ENCODE assay signal across 8 cellular contexts in the genomic region with DNA sequence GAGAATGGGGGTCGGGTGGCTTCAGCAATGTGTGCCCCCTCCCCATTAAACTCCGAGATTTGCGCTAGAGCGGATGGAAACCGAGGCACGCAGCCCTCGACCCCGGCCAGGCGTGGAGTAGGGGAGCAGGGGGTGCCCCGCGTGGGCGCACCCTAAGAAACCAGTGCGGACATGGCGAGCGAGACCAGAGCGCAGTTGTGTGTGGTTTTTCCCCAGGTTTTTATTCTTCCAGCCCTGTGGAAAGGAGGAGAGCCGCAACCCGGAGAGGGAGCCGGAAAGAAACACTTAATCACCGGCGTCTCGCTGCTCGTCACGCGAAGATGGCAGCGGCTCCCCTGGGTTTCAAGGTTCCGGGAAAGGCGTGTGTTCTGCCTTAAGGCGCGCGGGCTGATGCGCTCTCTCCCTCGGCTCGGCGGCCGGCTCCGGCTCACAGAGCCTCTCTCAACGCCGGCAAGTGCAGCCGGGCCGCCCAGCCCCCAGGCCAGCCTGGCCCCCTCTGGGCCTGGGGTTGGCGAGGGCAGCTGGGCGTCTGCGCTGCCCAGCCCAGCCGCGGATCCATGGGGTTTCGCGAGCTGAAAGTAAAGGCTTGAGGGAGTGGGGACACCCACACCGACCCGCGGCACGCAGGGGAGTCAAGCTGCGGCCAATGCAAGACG.
DNase-seq lines count a peak whose midpoint lies in the region; ATAC-seq and TF ChIP-seq lines count a peak whose summit lies in the region.

No MANE protein-coding gene starts in this region.

- H3K9me3 ChIP-seq in Peyer's patch (no peaks in the 10 kb centered on the region), subcutaneous abdominal adipose tissue (ENCODE audit: control insufficient read depth in 5 of 5, low read length in 5 of 5) (peaks cover 0 to 7% (median 0%) of the 10 kb centered on the region in 5 donors)

- peak; percentile 0 for ATAC-seq in left lobe of liver
- no peak for ATAC-seq in GM21515 (IDR thresholded peaks at IDR 0.05; ENCODE audit: unreplicated experiment)
- no peak for ATAC-seq in GM19467 (IDR thresholded peaks at IDR 0.05; ENCODE audit: unreplicated experiment)

- no peak for TF ChIP-seq POLR2A in Peyer's patch (IDR thresholded peaks at IDR 0.05)

- H3K4me1 ChIP-seq in Peyer's patch (peaks cover 0 to 35% (median 0%) of the 10 kb centered on the region in 4 donors), subcutaneous abdominal adipose tissue (ENCODE audit: control insufficient read depth in 5 of 5, insufficient read depth in 5 of 5, low read length in 5 of 5) (peaks cover 7 to 82% (median 56%) of the 10 kb centered on the region in 5 donors)

- H3K27me3 ChIP-seq in Peyer's patch = no peaks in the 10 kb centered on the region
- peaks cover 5 to 41% (median 27%) of the 10 kb centered on the region in 5 donors for H3K27me3 ChIP-seq in subcutaneous abdominal adipose tissue (ENCODE audit: control insufficient read depth in 5 of 5, insufficient read depth in 4 of 5, low read length in 5 of 5)

- H3K9ac ChIP-seq in subcutaneous abdominal adipose tissue (ENCODE audit: low read length in 5 of 5) = peak overlapping the region in 3 of 5 donors; percentile 51 to 58 (median 56)

- H3K36me3 ChIP-seq in Peyer's patch (no peaks in the 10 kb centered on the region), subcutaneous abdominal adipose tissue (ENCODE audit: control insufficient read depth in 5 of 5, insufficient read depth in 5 of 5, low read length in 5 of 5) (no peaks in the 10 kb centered on the region)

- DNase-seq in EH (ENCODE audit: low read depth) (peak; percentile 58), Peyer's patch (peak in 1 of 3 donors; percentile 56), cardiac fibroblast (ENCODE audit: low read depth in 2 of 2) (peak in 1 of 2 donors; percentile 53), left lobe of liver (ENCODE audit: low spot score) (no peak), NCI-H526 (lab: John Stamatoyannopoulos, UW) (no peak)

- H3K27ac ChIP-seq in Peyer's patch (peak overlapping the region; percentile 91 to 100 (median 99)), subcutaneous abdominal adipose tissue (ENCODE audit: low read depth, low read length) (peak overlapping the region; percentile 46)

- TF ChIP-seq CTCF in Peyer's patch (IDR thresholded peaks at IDR 0.05) (no peak), cardiac fibroblast (IDR thresholded peaks at IDR 0.05; ENCODE audit: low read depth, low read length) (no peak)

- H3K4me3 ChIP-seq in Peyer's patch = peak overlapping the region; percentile 43 to 56 (median 51)
- peak overlapping the region; percentile 25 to 41 for H3K4me3 ChIP-seq in cardiac fibroblast (replicated peaks in 1 of 2; ENCODE audit: low read depth in 2 of 2, low read length in 2 of 2)
- H3K4me3 ChIP-seq in subcutaneous abdominal adipose tissue (ENCODE audit: low read depth in 1 of 5, low read length in 5 of 5) = peak overlapping the region in 4 of 5 donors; percentile 61 to 67 (median 64)
